Comparison of ENCODE assay signal across 8 cellular contexts in the genomic region with DNA sequence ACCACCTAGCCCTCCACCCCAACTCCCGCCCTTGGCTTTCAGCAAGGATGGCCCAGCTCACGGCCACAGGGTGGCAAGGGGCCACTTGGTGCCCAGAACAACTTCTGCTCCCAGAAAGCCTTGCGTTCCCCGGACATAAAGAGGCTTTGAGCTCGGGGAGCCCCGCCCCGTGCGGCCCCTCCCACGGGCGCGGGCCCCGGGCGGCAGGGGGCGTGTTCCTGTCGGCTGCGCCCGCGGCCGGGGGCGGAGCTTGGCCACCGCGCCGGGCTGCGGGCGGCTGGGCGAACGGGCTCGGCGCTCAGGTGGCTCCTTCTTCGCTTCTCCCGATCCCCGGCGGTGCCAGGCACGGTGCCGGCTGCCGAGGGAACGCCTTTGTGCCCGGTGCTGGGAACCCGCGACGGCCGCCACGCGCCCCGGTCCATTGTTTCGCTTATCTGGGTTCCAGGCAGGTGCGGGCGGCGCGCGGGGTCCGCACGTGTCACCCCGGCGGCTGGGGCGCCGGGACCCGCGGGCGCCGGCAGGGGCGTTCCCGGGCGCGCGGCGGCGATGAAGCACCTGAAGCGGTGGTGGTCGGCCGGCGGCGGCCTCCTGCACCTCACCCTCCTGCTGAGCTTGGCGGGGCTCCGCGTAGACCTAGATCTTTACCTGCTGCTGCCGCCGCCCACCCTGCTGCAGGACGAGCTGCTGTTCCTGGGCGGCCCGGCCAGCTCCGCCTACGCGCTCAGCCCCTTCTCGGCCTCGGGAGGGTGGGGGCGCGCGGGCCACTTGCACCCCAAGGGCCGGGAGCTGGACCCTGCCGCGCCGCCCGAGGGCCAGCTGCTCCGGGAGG. TPM values are rescaled to one million over a fixed set of nuclear protein-coding genes. Genes with fewer than 3 reads are reported as not detected.
DNase-seq lines count a peak whose midpoint lies in the region; ATAC-seq and TF ChIP-seq lines count a peak whose summit lies in the region.

A gene with protein sequence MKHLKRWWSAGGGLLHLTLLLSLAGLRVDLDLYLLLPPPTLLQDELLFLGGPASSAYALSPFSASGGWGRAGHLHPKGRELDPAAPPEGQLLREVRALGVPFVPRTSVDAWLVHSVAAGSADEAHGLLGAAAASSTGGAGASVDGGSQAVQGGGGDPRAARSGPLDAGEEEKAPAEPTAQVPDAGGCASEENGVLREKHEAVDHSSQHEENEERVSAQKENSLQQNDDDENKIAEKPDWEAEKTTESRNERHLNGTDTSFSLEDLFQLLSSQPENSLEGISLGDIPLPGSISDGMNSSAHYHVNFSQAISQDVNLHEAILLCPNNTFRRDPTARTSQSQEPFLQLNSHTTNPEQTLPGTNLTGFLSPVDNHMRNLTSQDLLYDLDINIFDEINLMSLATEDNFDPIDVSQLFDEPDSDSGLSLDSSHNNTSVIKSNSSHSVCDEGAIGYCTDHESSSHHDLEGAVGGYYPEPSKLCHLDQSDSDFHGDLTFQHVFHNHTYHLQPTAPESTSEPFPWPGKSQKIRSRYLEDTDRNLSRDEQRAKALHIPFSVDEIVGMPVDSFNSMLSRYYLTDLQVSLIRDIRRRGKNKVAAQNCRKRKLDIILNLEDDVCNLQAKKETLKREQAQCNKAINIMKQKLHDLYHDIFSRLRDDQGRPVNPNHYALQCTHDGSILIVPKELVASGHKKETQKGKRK (plus strand): TSS at position 246 of the 829 bp plus-strand sequence. CDS start 301 bp downstream, at position 547.

- no peak; the same call in 1 of the 2 replicates for TF ChIP-seq CTCF in C4-2B (conservative IDR thresholded peaks at IDR 0.05)

- DNase-seq in NCI-H82 (lab: John Stamatoyannopoulos, UW) (peak; percentile 93), mesenteric fat pad (ENCODE audit: low spot score) (peak; percentile 91)
- peak; percentile 87 for DNase-seq in activated CD8-positive, alpha-beta T cell treated with anti-CD3 and anti-CD28 coated beads, Interleukin-2, amount 10 ng/mL, durations not matched to agents 7 days and 5 days
- DNase-seq in effector memory CD8-positive, alpha-beta T cell: peak; percentile 70 to 78 (median 72)
- peak; percentile 74 for DNase-seq in stimulated activated CD8-positive, alpha-beta memory T cell treated with anti-CD3 and anti-CD28 coated beads, Interleukin-12 subunit alpha, Interleukin-12 subunit beta, amount 100 ng/mL, for 4 hours (ENCODE audit: low read depth)

- H3K4me3 Mint-ChIP-seq in activated CD8-positive, alpha-beta T cell treated with anti-CD3 and anti-CD28 coated beads, Interleukin-2, amount 10 ng/mL, durations not matched to agents 7 days and 5 days: peak within 1 kb of the TSS; percentile 92
- H3K4me3 Mint-ChIP-seq in effector memory CD8-positive, alpha-beta T cell: peak within 1 kb of the TSS; percentile 82 to 90

- CTCF ChIA-PET in activated CD8-positive, alpha-beta T cell treated with anti-CD3 and anti-CD28 coated beads, Interleukin-2, amount 10 ng/mL, durations not matched to agents 7 days and 5 days (lab: Charles Lee): interaction anchor here (0.9 to 3.9 kb wide), 18 partner anchors 9 to 349 kb away, joined by 3 to 57 read pairs (median 4); no protein-coding TSS in a partner anchor

- H3K27ac ChIP-seq in C4-2B: peak within 1 kb of the TSS; percentile 61

- no peaks in the 10 kb centered on the region for H3K9me3 Mint-ChIP-seq in activated CD8-positive, alpha-beta T cell treated with anti-CD3 and anti-CD28 coated beads, Interleukin-2, amount 10 ng/mL, durations not matched to agents 7 days and 5 days (ENCODE audit: insufficient read depth)
- no peaks in the 10 kb centered on the region for H3K9me3 Mint-ChIP-seq in effector memory CD8-positive, alpha-beta T cell

- POLR2A ChIA-PET in activated CD8-positive, alpha-beta T cell treated with anti-CD3 and anti-CD28 coated beads, Interleukin-2, amount 10 ng/mL, durations not matched to agents 7 days and 5 days (lab: Charles Lee): interaction anchor here (0.8 to 4.0 kb wide), 19 partner anchors 9 to 217 kb away, joined by 3 to 39 read pairs (median 7); a partner anchor contains a TSS

- H3K27me3 Mint-ChIP-seq in activated CD8-positive, alpha-beta T cell treated with anti-CD3 and anti-CD28 coated beads, Interleukin-2, amount 10 ng/mL, durations not matched to agents 7 days and 5 days (ENCODE audit: low read depth): no peaks in the 10 kb centered on the region
- no peaks in the 10 kb centered on the region for H3K27me3 Mint-ChIP-seq in effector memory CD8-positive, alpha-beta T cell

- no peaks in the 10 kb centered on the region for H3K36me3 Mint-ChIP-seq in activated CD8-positive, alpha-beta T cell treated with anti-CD3 and anti-CD28 coated beads, Interleukin-2, amount 10 ng/mL, durations not matched to agents 7 days and 5 days (ENCODE audit: low read depth)
- H3K36me3 Mint-ChIP-seq in effector memory CD8-positive, alpha-beta T cell (ENCODE audit: insufficient read depth): peaks cover 10% of the 10 kb centered on the region

- ATAC-seq in GM19324 (IDR thresholded peaks at IDR 0.05; ENCODE audit: low FRiP score, unreplicated experiment) (peak; percentile 82), HG03457 (IDR thresholded peaks at IDR 0.05; ENCODE audit: unreplicated experiment) (peak; percentile 44)
- peak; percentile 76 for ATAC-seq in activated CD8-positive, alpha-beta T cell treated with anti-CD3 and anti-CD28 coated beads, Interleukin-2, amount 10 ng/mL, durations not matched to agents 7 days and 5 days
- ATAC-seq in effector memory CD8-positive, alpha-beta T cell (replicated peaks): peak; percentile 74

- H3K27ac Mint-ChIP-seq in activated CD8-positive, alpha-beta T cell treated with anti-CD3 and anti-CD28 coated beads, Interleukin-2, amount 10 ng/mL, durations not matched to agents 7 days and 5 days: peak within 1 kb of the TSS; percentile 98
- H3K27ac Mint-ChIP-seq in effector memory CD8-positive, alpha-beta T cell: peak within 1 kb of the TSS; percentile 86 to 88

- peaks cover 64% of the 10 kb centered on the region for H3K4me1 Mint-ChIP-seq in activated CD8-positive, alpha-beta T cell treated with anti-CD3 and anti-CD28 coated beads, Interleukin-2, amount 10 ng/mL, durations not matched to agents 7 days and 5 days (ENCODE audit: low read depth)
- peaks cover 49 to 52% of the 10 kb centered on the region in 2 donors for H3K4me1 Mint-ChIP-seq in effector memory CD8-positive, alpha-beta T cell (ENCODE audit: low read depth in 2 of 2)

RNA-seq across cellular contexts. Expression of the gene that starts here (rescaled TPM):
- total RNA-seq in activated CD8-positive, alpha-beta T cell treated with anti-CD3 and anti-CD28 coated beads, Interleukin-2, amount 10 ng/mL, durations not matched to agents 7 days and 5 days: 10 to 100 TPM in 1 of 2 experiments, 1 to 10 TPM in 1; 9.7 to 10.4 TPM
- 2.7 TPM for total RNA-seq in mesenteric fat pad

Comparison
In these comparisons a context has a peak if more than half of its experiments do, and no peak if none do; other contexts are left out.
1. Peak in every context shown above with its lines: DNase-seq, ATAC-seq and H3K27ac ChIP-seq.